ENCODE assay signal across 7 cellular contexts in the genomic region with DNA sequence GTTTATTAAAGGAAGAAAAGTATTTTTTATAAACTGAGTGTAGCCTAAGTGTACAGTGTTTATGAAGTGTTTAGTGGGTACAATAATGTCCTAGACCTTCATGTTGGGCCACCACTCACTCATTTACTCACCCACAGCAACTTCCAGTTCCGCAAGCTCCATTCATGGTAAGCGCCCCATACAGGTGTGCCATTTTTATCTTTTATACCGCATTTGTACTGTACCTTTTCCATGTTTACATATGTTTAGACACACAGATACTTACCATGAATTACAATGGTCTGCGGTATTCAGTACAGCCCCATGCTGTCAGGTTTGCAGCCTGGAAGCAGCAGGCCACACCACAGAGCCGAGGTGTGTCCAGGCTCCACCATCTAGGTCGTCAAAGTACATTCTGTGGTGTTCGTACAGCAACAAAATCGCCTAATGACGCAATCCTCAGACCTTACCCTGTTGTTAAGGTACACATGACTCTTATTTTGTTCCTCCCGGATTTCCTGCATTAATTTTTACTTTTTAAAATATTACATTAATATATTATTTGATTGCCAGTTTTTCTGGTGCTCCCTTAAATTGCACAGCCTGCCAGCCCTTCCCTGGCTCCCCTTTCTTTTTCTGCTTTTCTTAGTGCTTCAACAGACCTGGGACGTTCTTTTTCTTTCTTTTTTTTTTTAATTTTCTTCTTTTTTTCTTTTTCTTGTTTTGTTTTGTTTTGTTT. TPM values are rescaled to one million over a fixed set of nuclear protein-coding genes. Genes with fewer than 3 reads are reported as not detected.
DNase-seq lines count a peak whose midpoint lies in the region; ATAC-seq and TF ChIP-seq lines count a peak whose summit lies in the region.
"Had no signal": no experiment of that assay in that cellular context is flagged by ENCODE, and none has a peak within 500 bp of the region (broad histone marks: within the 10 kb centered on the region; RNA-seq: fewer than 3 reads in every experiment).

No MANE protein-coding gene starts in this region.

- intact Hi-C loops in thyroid gland (cut with DNase I): loop anchor here (10.0 kb wide), 1 partner anchor 82 kb away; no protein-coding TSS in a partner anchor

- TF ChIP-seq CTCF in HL-60 (IDR thresholded peaks at IDR 0.05; ENCODE audit: insufficient read depth, low read length) (no peak), gastroesophageal sphincter (IDR thresholded peaks at IDR 0.05) (no peak), thyroid gland (IDR thresholded peaks at IDR 0.05) (no peak)

- H3K4me1 ChIP-seq in gastroesophageal sphincter: peaks cover 4 to 37% (median 16%) of the 10 kb centered on the region in 3 donors
- H3K4me1 ChIP-seq in thyroid gland: peaks cover 15 to 18% of the 10 kb centered on the region in 2 donors

- H3K36me3 ChIP-seq in gastroesophageal sphincter (peaks cover 0 to 29% of the 10 kb centered on the region in 2 donors), thyroid gland (peaks cover 11 to 14% of the 10 kb centered on the region in 2 donors)

- H3K27me3 ChIP-seq in HL-60 (ENCODE audit: insufficient read depth, poor library complexity, severe bottlenecking) (no peaks in the 10 kb centered on the region), gastroesophageal sphincter (no peaks in the 10 kb centered on the region), thyroid gland (no peaks in the 10 kb centered on the region)

- peak overlapping the region; percentile 84 for H3K27ac ChIP-seq in HL-60 (replicated peaks)
- peak overlapping the region; percentile 32 to 86 (median 84) for H3K27ac ChIP-seq in gastroesophageal sphincter
- peak overlapping the region; percentile 80 to 84 (median 83) for H3K27ac ChIP-seq in thyroid gland

- no peak for TF ChIP-seq POLR2A in gastroesophageal sphincter (IDR thresholded peaks at IDR 0.05)
- TF ChIP-seq POLR2A in thyroid gland (IDR thresholded peaks at IDR 0.05): no peak

- 73 to 81% methylated on average over 8 to 11 of the region's 11 CpGs for WGBS in gastroesophageal sphincter (ENCODE audit: low coverage in 1 of 2), 2 donors
- WGBS in thyroid gland, 2 donors: 79 to 81% methylated on average over 11 of the region's 11 CpGs

- H3K9me3 ChIP-seq in gastroesophageal sphincter: no peaks in the 10 kb centered on the region
- no peaks in the 10 kb centered on the region for H3K9me3 ChIP-seq in thyroid gland

- no peak for TF ChIP-seq EP300 in gastroesophageal sphincter (IDR thresholded peaks at IDR 0.05)

- DNase-seq in HL-60 (ENCODE audit: low read depth in 1 of 2, low spot score in 1 of 2) (peak; percentile 46 to 49), T follicular helper cell (ENCODE audit: low read depth) (peak; percentile 1), thyroid gland (no peak)
- no peak for DNase-seq in stimulated activated naive CD4-positive, alpha-beta T cell treated with Interleukin-2 at 50 U/mL for 16 hours (lab: John Stamatoyannopoulos, UW)

- ATAC-seq in gastroesophageal sphincter (no peak), HG02970 (IDR thresholded peaks at IDR 0.05; ENCODE audit: low FRiP score, unreplicated experiment) (no peak)

- peak overlapping the region; percentile 58 for H3K4me3 ChIP-seq in HL-60 (replicated peaks; ENCODE audit: insufficient read depth, low read length)
- H3K4me3 ChIP-seq in gastroesophageal sphincter: peak overlapping the region; percentile 74 to 76
- H3K4me3 ChIP-seq in thyroid gland (replicated peaks in 1 of 3): peak overlapping the region in 2 of 3 donors; percentile 84 to 86

RNA-seq across cellular contexts. Expression of a gene that starts 0.9 kb away (rescaled TPM):
- 100 to 1,000 TPM; 125 to 138 (median 131) TPM for total RNA-seq in gastroesophageal sphincter
- total RNA-seq in thyroid gland: 100 to 1,000 TPM; 112 to 146 (median 129) TPM

RNA-seq across cellular contexts. Expression of a gene that starts 26.6 kb away (rescaled TPM):
- total RNA-seq in gastroesophageal sphincter (1 to 10 TPM in 2 of 4 donors, under 1 TPM in 1, not detected in 1; 0.62 to 4.2 (median 1.5) TPM), thyroid gland (10 to 100 TPM in 1 of 4 donors, 1 to 10 TPM in 3; 3.0 to 11.1 (median 4.1) TPM)
- total RNA-seq: myocyte had no signal

RNA-seq across cellular contexts. Expression of a gene that starts 29.1 kb away (rescaled TPM):
- total RNA-seq in gastroesophageal sphincter (not detected), thyroid gland (under 1 TPM in 1 of 4 donors, not detected in 3; 0.79 TPM)
- total RNA-seq: myocyte had no signal

RNA-seq across cellular contexts. Expression of a gene that starts 35.3 kb away (rescaled TPM):
- total RNA-seq in gastroesophageal sphincter: 10 to 100 TPM; 17.1 to 21.9 (median 19.9) TPM
- 10 to 100 TPM; 34.1 to 57.5 (median 45.3) TPM for total RNA-seq in thyroid gland

RNA-seq across cellular contexts. Expression of a gene that starts 39.2 kb away (rescaled TPM):
- total RNA-seq in gastroesophageal sphincter: 1 to 10 TPM in 1 of 4 donors, under 1 TPM in 3; 0.15 to 2.8 (median 0.52) TPM
- total RNA-seq in thyroid gland: 1 to 10 TPM; 1.8 to 6.3 (median 4.3) TPM

Comparison
In these comparisons a context has a peak if more than half of its experiments do, and no peak if none do; other contexts are left out.
1. DNase-seq: peak in HL-60 (2 of 2) and T follicular helper cell (single experiment); none in thyroid gland (0 of 2) and stimulated activated naive CD4-positive, alpha-beta T cell treated with Interleukin-2 at 50 U/mL for 16 hours (single experiment).
2. Peak in every context shown above with its lines, with median percentiles within 50 percentile points of each other: H3K27ac ChIP-seq and H3K4me3 ChIP-seq.